Comparison of ENCODE assay signal across 1 cellular context in the genomic region with DNA sequence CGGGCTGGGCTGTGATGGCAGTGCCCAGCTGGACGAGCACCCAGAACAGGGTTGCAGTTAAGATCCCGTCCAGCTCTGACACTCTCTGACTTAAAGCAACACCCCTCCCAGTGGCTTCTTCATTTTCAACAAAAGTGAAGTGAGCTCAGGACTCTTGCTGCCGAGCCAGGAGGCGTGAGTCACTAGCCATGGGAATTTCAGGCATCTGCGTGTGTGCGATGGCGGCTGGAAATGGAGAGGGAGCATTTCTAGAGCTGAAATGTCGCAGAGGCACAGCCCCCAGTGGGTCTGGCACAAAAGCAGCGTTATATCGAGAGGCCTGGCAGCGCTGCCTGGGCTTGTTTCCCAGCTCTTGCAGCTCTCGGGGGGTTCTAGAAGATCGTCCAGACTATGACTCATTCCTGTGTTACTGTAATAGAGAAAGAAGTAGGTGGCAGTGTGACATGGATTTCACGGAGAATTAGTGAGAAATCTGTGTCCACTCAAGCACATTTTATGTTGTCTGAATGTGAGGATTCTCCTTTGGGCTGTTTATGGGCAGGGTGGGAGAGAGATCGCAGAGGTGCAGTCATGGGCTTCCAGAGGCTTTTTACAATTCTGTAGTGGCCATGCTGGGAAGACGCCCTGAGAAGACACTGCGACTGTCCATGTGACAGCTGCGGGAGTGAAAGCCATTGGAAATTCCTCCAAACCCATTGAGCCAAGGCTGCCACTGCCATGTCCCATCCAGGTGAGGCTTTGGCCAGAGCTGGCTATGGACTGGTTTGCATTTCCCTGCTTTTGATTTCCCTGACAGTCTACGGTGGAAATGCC.
TF ChIP-seq lines count a peak whose summit lies in the region.

No MANE protein-coding gene starts in this region.

TF ChIP-seq in K562, 482 proteins besides CTCF, POLR2A, EP300 and RAD21 (continued from another document):
- TF ChIP-seq, protein P1, sequence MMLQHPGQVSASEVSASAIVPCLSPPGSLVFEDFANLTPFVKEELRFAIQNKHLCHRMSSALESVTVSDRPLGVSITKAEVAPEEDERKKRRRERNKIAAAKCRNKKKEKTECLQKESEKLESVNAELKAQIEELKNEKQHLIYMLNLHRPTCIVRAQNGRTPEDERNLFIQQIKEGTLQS (IDR thresholded peaks at IDR 0.05), result peak; percentile 92
- TF ChIP-seq, protein P1 (CRISPR knock-in tag; conservative IDR thresholded peaks at IDR 0.05), result no peak; the same call in 1 of the 2 replicates
- TF ChIP-seq JUN (IDR thresholded peaks at IDR 0.05; ENCODE audit: borderline replicate concordance, low read depth, low read length) (0 out of 2 replicates have a peak, but pooled peaks have one; percentile 15), JUN (CRISPR knock-in tag; IDR thresholded peaks at IDR 0.05; ENCODE audit: borderline replicate concordance) (no peak), GABPB1 (CRISPR knock-in tag; IDR thresholded peaks at IDR 0.05) (0 out of 2 replicates have a peak, but pooled peaks have one; percentile 18), POLR2H (tag; IDR thresholded peaks at IDR 0.05; ENCODE audit: low read depth) (no peak), NELFE (IDR thresholded peaks at IDR 0.05; ENCODE audit: insufficient read depth, insufficient read length) (no peak), ZNF175 (CRISPR knock-in tag; IDR thresholded peaks at IDR 0.05; ENCODE audit: low read depth) (0 out of 2 replicates have a peak, but pooled peaks have one; percentile 38), TAF7 (tag; IDR thresholded peaks at IDR 0.05) (no peak), ARID1B (IDR thresholded peaks at IDR 0.05) (peak; percentile 28; the same call in 1 of the 2 replicates), ZNF232 (CRISPR knock-in tag; IDR thresholded peaks at IDR 0.05) (no peak)
- TF ChIP-seq, protein P2, sequence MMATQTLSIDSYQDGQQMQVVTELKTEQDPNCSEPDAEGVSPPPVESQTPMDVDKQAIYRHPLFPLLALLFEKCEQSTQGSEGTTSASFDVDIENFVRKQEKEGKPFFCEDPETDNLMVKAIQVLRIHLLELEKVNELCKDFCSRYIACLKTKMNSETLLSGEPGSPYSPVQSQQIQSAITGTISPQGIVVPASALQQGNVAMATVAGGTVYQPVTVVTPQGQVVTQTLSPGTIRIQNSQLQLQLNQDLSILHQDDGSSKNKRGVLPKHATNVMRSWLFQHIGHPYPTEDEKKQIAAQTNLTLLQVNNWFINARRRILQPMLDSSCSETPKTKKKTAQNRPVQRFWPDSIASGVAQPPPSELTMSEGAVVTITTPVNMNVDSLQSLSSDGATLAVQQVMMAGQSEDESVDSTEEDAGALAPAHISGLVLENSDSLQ (IDR thresholded peaks at IDR 0.05), result no peak
- TF ChIP-seq, protein P3, sequence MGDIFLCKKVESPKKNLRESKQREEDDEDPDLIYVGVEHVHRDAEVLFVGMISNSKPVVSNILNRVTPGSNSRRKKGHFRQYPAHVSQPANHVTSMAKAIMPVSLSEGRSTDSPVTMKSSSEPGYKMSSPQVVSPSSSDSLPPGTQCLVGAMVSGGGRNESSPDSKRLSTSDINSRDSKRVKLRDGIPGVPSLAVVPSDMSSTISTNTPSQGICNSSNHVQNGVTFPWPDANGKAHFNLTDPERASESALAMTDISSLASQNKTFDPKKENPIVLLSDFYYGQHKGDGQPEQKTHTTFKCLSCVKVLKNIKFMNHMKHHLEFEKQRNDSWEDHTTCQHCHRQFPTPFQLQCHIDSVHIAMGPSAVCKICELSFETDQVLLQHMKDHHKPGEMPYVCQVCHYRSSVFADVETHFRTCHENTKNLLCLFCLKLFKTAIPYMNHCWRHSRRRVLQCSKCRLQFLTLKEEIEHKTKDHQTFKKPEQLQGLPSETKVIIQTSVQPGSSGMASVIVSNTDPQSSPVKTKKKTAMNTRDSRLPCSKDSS (IDR thresholded peaks at IDR 0.05; ENCODE audit: low read depth, partially characterized antibody), result no peak
